1 cellular context compared by ENCODE assay signal in genomic region chr14:61453103-61453767, GRCh38.
TF ChIP-seq lines count a peak whose summit lies in the region.

No MANE protein-coding gene starts in this region.

TF ChIP-seq in HEK293T, 16 proteins besides CTCF, POLR2A, EP300 and RAD21 (continued from another document):
- TF ChIP-seq FOXK2 (IDR thresholded peaks at IDR 0.05) (no peak), FOXM1 (IDR thresholded peaks at IDR 0.05; ENCODE audit: borderline replicate concordance) (no peak), FOXA1 (IDR thresholded peaks at IDR 0.05) (no peak), LEF1 (IDR thresholded peaks at IDR 0.05; ENCODE audit: borderline replicate concordance) (no peak), L3MBTL2 (conservative IDR thresholded peaks at IDR 0.05) (no peak), ZNF384 (IDR thresholded peaks at IDR 0.05) (no peak)
TF ChIP-seq in HEK293T: peak in this region for 0.
